8 cellular contexts compared by ENCODE assay signal in the genomic region with DNA sequence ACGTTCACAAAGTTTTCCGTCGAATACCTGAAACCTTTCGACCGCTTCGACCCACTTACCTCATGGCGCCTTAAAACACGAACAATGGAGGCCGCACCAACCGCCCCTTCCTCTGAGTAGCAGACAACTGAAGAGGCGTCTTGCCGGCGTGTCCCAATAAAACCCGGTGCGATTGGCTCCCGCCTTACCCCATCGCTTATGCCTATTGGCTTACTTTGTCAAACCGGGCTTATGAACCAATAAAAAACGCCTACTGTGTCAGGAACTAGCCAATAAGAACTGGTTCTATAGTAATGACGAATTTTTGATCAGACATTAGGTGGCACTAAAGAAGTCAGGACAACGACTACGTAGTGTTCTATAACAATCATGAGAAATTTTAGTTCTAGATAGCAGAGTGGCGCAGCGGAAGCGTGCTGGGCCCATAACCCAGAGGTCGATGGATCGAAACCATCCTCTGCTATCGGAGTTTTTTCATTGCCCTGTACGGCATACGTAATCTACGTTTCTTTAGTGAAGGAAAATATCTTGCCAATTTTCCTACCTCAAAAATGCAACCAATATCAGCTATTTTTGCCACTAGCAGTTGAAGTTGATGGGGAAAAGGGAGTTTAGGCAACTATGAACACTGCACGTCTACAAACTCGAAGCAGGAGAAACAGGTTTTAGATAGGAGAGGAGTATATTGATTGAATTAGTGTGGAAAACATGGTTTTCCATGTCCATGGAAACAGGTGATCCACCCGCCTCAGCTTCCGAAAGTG. TPM values are rescaled to one million over a fixed set of nuclear protein-coding genes. Genes with fewer than 3 reads are reported as not detected.
A peak's percentile ranks its signal among the peaks of the same experiment; 100 is the strongest.
DNase-seq lines count a peak whose midpoint lies in the region; ATAC-seq and TF ChIP-seq lines count a peak whose summit lies in the region.

ILF2 (minus strand) TSS at position 135 of the 764 bp plus-strand sequence; CDS start at position 64, 71 bp downstream.

- ATAC-seq in GM21515 (IDR thresholded peaks at IDR 0.05; ENCODE audit: unreplicated experiment), result peak; percentile 94

- peaks cover 46% of the 10 kb centered on the region for H3K36me3 ChIP-seq in OCI-LY1 (ENCODE audit: insufficient read depth, low read length)

- TF ChIP-seq CTCF in OCI-LY1 (IDR thresholded peaks at IDR 0.05; ENCODE audit: low read length), result peak; percentile 46; the same call in 1 of the 2 replicates
- no peak for TF ChIP-seq CTCF in epithelial cell of esophagus (IDR thresholded peaks at IDR 0.05; ENCODE audit: insufficient read depth, low read depth, low read length, missing control alignments)

- H3K27me3 ChIP-seq in OCI-LY1 (ENCODE audit: insufficient read depth, low read length), result no peaks in the 10 kb centered on the region
- H3K27me3 ChIP-seq in mononuclear cell (ENCODE audit: insufficient read depth, low read length), result no peaks in the 10 kb centered on the region

- H3K9me2 ChIP-seq in OCI-LY1 (ENCODE audit: low read depth, low read length), result no peaks in the 10 kb centered on the region

- H3K4me3 ChIP-seq in OCI-LY1 (ENCODE audit: low read depth, low read length, poor library complexity, severe bottlenecking), result peak within 1 kb of the TSS; percentile 96
- H3K4me3 ChIP-seq in epithelial cell of esophagus (ENCODE audit: low read length), result peak within 1 kb of the TSS; percentile 66
- H3K4me3 ChIP-seq in mononuclear cell (ENCODE audit: low read length), result peak within 1 kb of the TSS; percentile 81

- no peaks in the 10 kb centered on the region for H3F3A ChIP-seq in OCI-LY1 (ENCODE audit: insufficient read depth, low read length)

- peak within 1 kb of the TSS; percentile 63 for H3K27ac ChIP-seq in OCI-LY1 (ENCODE audit: low read depth, low read length, poor library complexity, severe bottlenecking)

- 0 out of 2 replicates have a peak within 1 kb of the TSS, but pooled peaks have one; percentile 11 for H2AFZ ChIP-seq in OCI-LY1 (ENCODE audit: low read length)

- H4K20me1 ChIP-seq in OCI-LY1 (ENCODE audit: insufficient read depth, low read length), result no peaks in the 10 kb centered on the region

- peaks cover 18% of the 10 kb centered on the region for H3K79me2 ChIP-seq in OCI-LY1 (ENCODE audit: insufficient read depth, low read length)

- H3K4me1 ChIP-seq in OCI-LY1 (ENCODE audit: insufficient read depth, low read length, severe bottlenecking), result peaks cover 17% of the 10 kb centered on the region
- H3K4me1 ChIP-seq in mononuclear cell (ENCODE audit: insufficient read depth, low read length), result peaks cover 23% of the 10 kb centered on the region

- DNase-seq in DMS 273 treated with DMSO at 0.1 percent for 48 hours (lab: John Stamatoyannopoulos, UW) (peak; percentile 99), HuH-7 (ENCODE audit: low spot score) (peak; percentile 99), epithelial cell of esophagus (ENCODE audit: low read depth) (peak; percentile 100)
- peak; percentile 96 for DNase-seq in activated CD8-positive, alpha-beta memory T cell treated with anti-CD3 and anti-CD28 coated beads, Interleukin-2, amount 50 U/mL, for 48 hours
- DNase-seq in stimulated activated CD8-positive, alpha-beta memory T cell treated with anti-CD3 and anti-CD28 coated beads, Interleukin-4, amount 100 ng/mL, for 1 hour (ENCODE audit: low read depth in 2 of 2, low spot score in 1 of 2), result peak; percentile 92 to 95

- H3K4me2 ChIP-seq in OCI-LY1 (ENCODE audit: low read length), result peak within 1 kb of the TSS; percentile 91

- H3K9ac ChIP-seq in OCI-LY1 (ENCODE audit: low read length), result peak within 1 kb of the TSS; percentile 96

- H3K9me3 ChIP-seq in OCI-LY1 (ENCODE audit: low read length) (no peaks in the 10 kb centered on the region), mononuclear cell (ENCODE audit: low read depth, low read length) (no peaks in the 10 kb centered on the region)

RNA-seq across cellular contexts. Expression of gene ILF2, which starts in this region (rescaled TPM):
- 138 TPM for total RNA-seq in mononuclear cell

Comparison
In these comparisons a context has a peak if more than half of its experiments do, and no peak if none do; other contexts are left out.
1. Peak in every context shown above with its lines: DNase-seq, ATAC-seq, H3K4me3 ChIP-seq and H3K27ac ChIP-seq.